ENCODE assay signal across 17 cellular contexts in genomic region chr6:41689171-41690008, GRCh38. TPM values are rescaled to one million over a fixed set of nuclear protein-coding genes. Genes with fewer than 3 reads are reported as not detected.
DNase-seq lines count a peak whose midpoint lies in the region; ATAC-seq and TF ChIP-seq lines count a peak whose summit lies in the region.
"Had no signal": no experiment of that assay in that cellular context is flagged by ENCODE, and none has a peak within 500 bp of the region (broad histone marks: within the 10 kb centered on the region; RNA-seq: fewer than 3 reads in every experiment).

No MANE protein-coding gene starts in this region.

- no peak for TF ChIP-seq CTCF in SK-N-SH (IDR thresholded peaks at IDR 0.05)
- no peak for TF ChIP-seq CTCF in fibroblast of mammary gland (conservative IDR thresholded peaks at IDR 0.05; ENCODE audit: control insufficient read depth, insufficient read depth, low read depth, low read length)
- TF ChIP-seq CTCF in gastrocnemius medialis (IDR thresholded peaks at IDR 0.05 in 4 of 5, conservative IDR thresholded peaks at IDR 0.05 in 1 of 5), result no peak

- H3K9me3 ChIP-seq in SK-N-SH, result no peaks in the 10 kb centered on the region
- no peaks in the 10 kb centered on the region for H3K9me3 ChIP-seq in gastrocnemius medialis
- H3K9me3 ChIP-seq: ovary had no signal

- POLR2A ChIA-PET in SK-N-SH (lab: Yijun Ruan, JAX), result no interaction called here

- H3K4me1 ChIP-seq in SK-N-SH (ENCODE audit: control insufficient read depth in 1 of 2, insufficient read depth in 2 of 2, low read depth in 1 of 2, low read length in 1 of 2) (peaks cover 4 to 8% of the 10 kb centered on the region in 2 experiments; a peak in 2 of 4 replicates), gastrocnemius medialis (peaks cover 31 to 32% of the 10 kb centered on the region in 2 donors)

- TF ChIP-seq EP300 in SK-N-SH (IDR thresholded peaks at IDR 0.05; ENCODE audit: borderline replicate concordance in 1 of 2, low read depth in 1 of 2, low read length in 1 of 2), result no peak

- H3K9ac ChIP-seq in SK-N-SH, result no peak overlapping the region

- no peak for TF ChIP-seq RAD21 in SK-N-SH (IDR thresholded peaks at IDR 0.05; ENCODE audit: low read length)

- WGBS in SK-N-SH (ENCODE audit: low lambda C conversion rate), result 56% methylated on average over 9 of the region's 9 CpGs

- no peaks in the 10 kb centered on the region for H3K79me2 ChIP-seq in SK-N-SH (ENCODE audit: insufficient read depth)

- DNase-seq in GM03348 (ENCODE audit: low spot score) (peak; percentile 57), SK-N-SH (no peak), fibroblast of mammary gland (ENCODE audit: low read depth) (peak; percentile 45), gastrocnemius medialis (peak; percentile 65 to 89), hippocampal formation (lab: John Stamatoyannopoulos, UW) (no peak), NCI-H2081 (lab: John Stamatoyannopoulos, UW) (no peak), T-helper 1 cell (no peak)
- DNase-seq: activated CD8-positive, alpha-beta memory T cell treated with anti-CD3 and anti-CD28 coated beads, Interleukin-2, amount 10 ng/mL, durations not matched to agents 7 days and 5 days; activated naive CD8-positive, alpha-beta T cell treated with anti-CD3 and anti-CD28 coated beads for 36 hours; COR-L47; mesendoderm; NCI-H1436; NCI-H526 treated with DMSO at 0.1 percent for 48 hours; stimulated activated naive CD4-positive, alpha-beta T cell had no signal

- no peaks in the 10 kb centered on the region for H3F3A ChIP-seq in SK-N-SH (replicated peaks; ENCODE audit: insufficient read depth)

- H2AFZ ChIP-seq in SK-N-SH (ENCODE audit: low read depth), result no peak overlapping the region

- ATAC-seq in gastrocnemius medialis, result peak; percentile 68 to 86
- ATAC-seq in HG03378 (IDR thresholded peaks at IDR 0.05; ENCODE audit: unreplicated experiment), result no peak
- ATAC-seq: activated CD8-positive, alpha-beta memory T cell treated with anti-CD3 and anti-CD28 coated beads, Interleukin-2, amount 10 ng/mL, durations not matched to agents 7 days and 5 days; Right ventricle myocardium inferior had no signal

- no peak for TF ChIP-seq POLR2A in gastrocnemius medialis (IDR thresholded peaks at IDR 0.05)

- peak overlapping the region in 1 of 2 experiments; percentile 11; a peak in 2 of 4 replicates for H3K27ac ChIP-seq in SK-N-SH (ENCODE audit: low read depth in 2 of 2, low read length in 1 of 2)
- H3K27ac ChIP-seq in gastrocnemius medialis, result peak overlapping the region; percentile 69 to 78 (median 72)
- H3K27ac ChIP-seq: ovary had no signal

- H3K9me2 ChIP-seq in SK-N-SH, result no peaks in the 10 kb centered on the region

- CTCF ChIA-PET in SK-N-SH (lab: Yijun Ruan, JAX), result interaction anchor here (0.6 to 19.4 kb wide), 16 partner anchors 7 to 359 kb away, joined by 3 to 504 read pairs (median 3); partner anchors contain the start of genes TFEB and TOMM6

- in situ Hi-C loops in gastrocnemius medialis (cut with MboI; ENCODE audit: low sequenced_read_pairs in 4 of 4), result no loop called here

- peaks cover 4 to 6% of the 10 kb centered on the region in 2 experiments for H3K36me3 ChIP-seq in SK-N-SH (replicated peaks in 1 of 2; ENCODE audit: control insufficient read depth in 1 of 2, insufficient read depth in 2 of 2, low read length in 1 of 2)
- H3K36me3 ChIP-seq in gastrocnemius medialis, result peaks cover 0 to 59% of the 10 kb centered on the region in 2 donors
- H3K36me3 ChIP-seq: ovary had no signal

- H3K27me3 ChIP-seq in SK-N-SH (ENCODE audit: insufficient read depth), result no peaks in the 10 kb centered on the region
- H3K27me3 ChIP-seq in gastrocnemius medialis, result no peaks in the 10 kb centered on the region
- H3K27me3 ChIP-seq: ovary had no signal

- no peak overlapping the region for H3K4me3 ChIP-seq in SK-N-SH (ENCODE audit: low read depth in 2 of 2, low read length in 1 of 2)
- H3K4me3 ChIP-seq in fibroblast of mammary gland (ENCODE audit: control insufficient read depth, low read depth, low read length), result no peak overlapping the region
- no peak overlapping the region for H3K4me3 ChIP-seq in gastrocnemius medialis
- H3K4me3 ChIP-seq: ovary had no signal

- H4K20me1 ChIP-seq in SK-N-SH (ENCODE audit: insufficient read depth), result no peaks in the 10 kb centered on the region

- no peak overlapping the region for H3K4me2 ChIP-seq in SK-N-SH

- intact Hi-C loops in gastrocnemius medialis (cut with DNase I; ENCODE audit: low total_unique reads), result no loop called here

TF ChIP-seq in SK-N-SH, 30 proteins besides CTCF, POLR2A, EP300 and RAD21:
- 0 out of 2 replicates have a peak, but pooled peaks have one; percentile 3 for TF ChIP-seq TCF12 (IDR thresholded peaks at IDR 0.05)
- TF ChIP-seq JUND (IDR thresholded peaks at IDR 0.05), result peak; percentile 34; the same call in 1 of the 2 replicates
- no peak for TF ChIP-seq MAX (IDR thresholded peaks at IDR 0.05; ENCODE audit: low read depth)
- TF ChIP-seq FOSL2 (IDR thresholded peaks at IDR 0.05; ENCODE audit: borderline replicate concordance, low read depth), result peak; percentile 58; the same call in 1 of the 2 replicates

RNA-seq across cellular contexts. Expression of gene TFEB, which starts 46.0 kb away (rescaled TPM):
- polyA plus RNA-seq in SK-N-SH (2012; rRNA removed), result 6.2 and 6.7 TPM in 2 replicates
- polyA plus RNA-seq in SK-N-SH (2012; cell fraction: cytosol; rRNA removed), result 2.8 and 4.4 TPM in 2 replicates
- 15.1 and 17.2 TPM in 2 replicates for polyA plus RNA-seq in SK-N-SH (2012; cell fraction: nucleus; rRNA removed)
- total RNA-seq in gastrocnemius medialis, result 100 to 1,000 TPM in 2 of 4 donors, 10 to 100 TPM in 2; 82.8 to 121 (median 93.3) TPM

RNA-seq across cellular contexts. Expression of gene MDFI, which starts 51.1 kb away (rescaled TPM):
- polyA plus RNA-seq in SK-N-SH (2012; rRNA removed), result 6.3 and 7.0 TPM in 2 replicates
- 3.2 and 6.5 TPM in 2 replicates for polyA plus RNA-seq in SK-N-SH (2012; cell fraction: cytosol; rRNA removed)
- polyA plus RNA-seq in SK-N-SH (2012; cell fraction: nucleus; rRNA removed), result 3.1 and 6.3 TPM in 2 replicates
- 1 to 10 TPM in 1 of 4 donors, under 1 TPM in 1, not detected in 2; 0.26 to 1.1 TPM for total RNA-seq in gastrocnemius medialis
- total RNA-seq: activated CD8-positive, alpha-beta memory T cell treated with anti-CD3 and anti-CD28 coated beads, Interleukin-2, amount 10 ng/mL, durations not matched to agents 7 days and 5 days; activated naive CD8-positive, alpha-beta T cell treated with anti-CD3 and anti-CD28 coated beads for 36 hours had no signal

RNA-seq across cellular contexts. Expression of gene PGC, which starts 57.8 kb away (rescaled TPM):
- polyA plus RNA-seq in SK-N-SH (2012; rRNA removed), result not detected in 2 replicates
- polyA plus RNA-seq in SK-N-SH (2012; cell fraction: cytosol; rRNA removed), result not detected in 2 replicates
- polyA plus RNA-seq in SK-N-SH (2012; cell fraction: nucleus; rRNA removed), result not detected in 2 replicates
- not detected for total RNA-seq in gastrocnemius medialis
- total RNA-seq: activated CD8-positive, alpha-beta memory T cell treated with anti-CD3 and anti-CD28 coated beads, Interleukin-2, amount 10 ng/mL, durations not matched to agents 7 days and 5 days; activated naive CD8-positive, alpha-beta T cell treated with anti-CD3 and anti-CD28 coated beads for 36 hours; Right ventricle myocardium inferior had no signal

Comparison
In these comparisons a context has a peak if more than half of its experiments do, and no peak if none do; other contexts are left out.
1. DNase-seq: peak in GM03348 (single experiment), fibroblast of mammary gland (single experiment) and gastrocnemius medialis (2 of 2); none in SK-N-SH (single experiment), hippocampal formation (0 of 2), NCI-H2081 (0 of 2) and T-helper 1 cell (0 of 5).